11 cellular contexts compared by ENCODE assay signal in the genomic region with DNA sequence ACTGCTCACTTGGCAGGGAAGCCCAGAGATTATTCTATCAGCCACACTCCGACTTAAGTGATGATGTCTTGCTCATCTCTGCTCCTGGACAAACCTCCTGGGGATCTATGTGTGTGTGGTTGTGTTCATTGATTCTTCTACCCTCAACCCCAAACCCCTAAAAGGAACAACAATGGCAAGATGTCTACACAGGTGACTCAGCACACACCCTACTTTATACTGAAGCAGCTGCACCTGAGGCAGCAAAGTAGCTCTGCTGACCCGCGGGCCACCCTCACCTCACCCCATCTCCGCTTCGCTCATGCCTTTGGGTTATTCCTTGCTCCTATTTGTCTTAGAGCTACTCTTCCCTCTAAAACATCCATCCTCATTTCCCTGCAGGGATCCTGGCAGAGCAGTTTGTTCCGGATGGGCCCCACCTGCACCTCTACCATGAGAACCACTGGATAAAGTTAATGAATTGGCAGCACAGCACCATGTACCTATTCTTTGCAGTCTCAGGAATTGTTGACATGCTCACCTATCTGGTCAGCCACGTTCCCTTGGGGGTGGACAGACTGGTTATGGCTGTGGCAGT. TPM values are rescaled to one million over a fixed set of nuclear protein-coding genes. Genes with fewer than 3 reads are reported as not detected.
DNase-seq lines count a peak whose midpoint lies in the region; ATAC-seq, FAIRE-seq and TF ChIP-seq lines count a peak whose summit lies in the region.
"Had no signal": no experiment of that assay in that cellular context is flagged by ENCODE, and none has a peak within 500 bp of the region (broad histone marks: within the 10 kb centered on the region; RNA-seq: fewer than 3 reads in every experiment).

No MANE protein-coding gene starts in this region.

- H3K9ac ChIP-seq in KMS-11 (no peak overlapping the region), K562 (ENCODE audit: insufficient read depth in 1 of 2, low read depth in 2 of 2, low read length in 2 of 2) (no peak overlapping the region), mucosa of rectum (ENCODE audit: low read depth in 1 of 2, low read length in 2 of 2) (peak overlapping the region in 1 of 2 donors; percentile 10)

- no peak overlapping the region for H3K4me3 ChIP-seq in KMS-11 (IDR thresholded peaks at IDR 0.05; ENCODE audit: insufficient read depth, low read depth, low read length)
- no peak overlapping the region for H3K4me3 ChIP-seq in K562
- H3K4me3 ChIP-seq in mucosa of rectum (ENCODE audit: low read length in 2 of 2): peak overlapping the region in 1 of 2 donors; percentile 20
- no peak overlapping the region for H3K4me3 ChIP-seq in adrenal gland

- no peak for TF ChIP-seq RAD21 in K562 (CRISPR knock-in tag; conservative IDR thresholded peaks at IDR 0.05 in 1 of 2, IDR thresholded peaks at IDR 0.05 in 1 of 2)

- H3K9me3 ChIP-seq in K562 (replicated peaks; ENCODE audit: control insufficient read depth, insufficient read depth, low read depth, low read length): no peaks in the 10 kb centered on the region
- no peaks in the 10 kb centered on the region for H3K9me3 ChIP-seq in mucosa of rectum (ENCODE audit: control insufficient read depth in 2 of 2, low read length in 2 of 2)
- no peaks in the 10 kb centered on the region for H3K9me3 ChIP-seq in adrenal gland (replicated peaks in 1 of 3)

- 34% methylated on average over 7 of the region's 7 CpGs for WGBS in K562 (ENCODE audit: insufficient coverage, low coverage, missing lambda C conversion rate)
- 84 to 92% (median 88%) methylated on average over 7 of the region's 7 CpGs for WGBS in adrenal gland, 4 donors

- no peak for TF ChIP-seq POLR2A in K562 (conservative IDR thresholded peaks at IDR 0.05)
- no peak for TF ChIP-seq POLR2A in adrenal gland (IDR thresholded peaks at IDR 0.05)

- no peaks in the 10 kb centered on the region for H3K79me2 ChIP-seq in KMS-11 (ENCODE audit: insufficient read depth, low read depth)
- no peaks in the 10 kb centered on the region for H3K79me2 ChIP-seq in K562 (ENCODE audit: control insufficient read depth, insufficient read depth, low read length)

- ATAC-seq in K562 (no peak), HG03354 (IDR thresholded peaks at IDR 0.05; ENCODE audit: poor library complexity, severe bottlenecking, unreplicated experiment) (no peak)

- peak overlapping the region; percentile 19; the same call in 1 of the 2 replicates for H3K4me2 ChIP-seq in KMS-11
- H3K4me2 ChIP-seq in K562 (ENCODE audit: insufficient read depth, low read length): no peak overlapping the region

- CTCF ChIA-PET in K562 (lab: Yijun Ruan, JAX; ENCODE audit: low intra/inter-chr PET ratio): no interaction called here

- BruUV-seq in K562 (replicated peaks; lab: Mats Ljungman, UMichigan): no TSS peak

- H2AFZ ChIP-seq in KMS-11 (ENCODE audit: low read depth) (peak overlapping the region; percentile 2; the same call in 1 of the 2 replicates), K562 (ENCODE audit: low read depth, low read length) (no peak overlapping the region)

- H3K4me1 ChIP-seq in KMS-11 (ENCODE audit: low read depth, poor library complexity, severe bottlenecking): peaks cover 16% of the 10 kb centered on the region
- H3K4me1 ChIP-seq in K562 (replicated peaks in 1 of 2; ENCODE audit: control insufficient read depth in 2 of 2, insufficient read depth in 2 of 2, low read length in 2 of 2): no peaks in the 10 kb centered on the region
- H3K4me1 ChIP-seq in mucosa of rectum (ENCODE audit: control insufficient read depth in 2 of 2, insufficient read depth in 2 of 2, low read length in 2 of 2): peaks cover 16 to 18% of the 10 kb centered on the region in 2 donors
- peaks cover 5 to 14% of the 10 kb centered on the region in 2 donors for H3K4me1 ChIP-seq in adrenal gland (replicated peaks in 1 of 2)

- H3K27ac ChIP-seq in KMS-11: no peak overlapping the region; the same call in 1 of the 2 replicates
- no peak overlapping the region for H3K27ac ChIP-seq in K562 (ENCODE audit: extremely low read depth, low read depth, low read length)
- H3K27ac ChIP-seq in mucosa of rectum (ENCODE audit: low read depth in 2 of 2, low read length in 2 of 2): peak overlapping the region; percentile 25 to 66
- no peak overlapping the region for H3K27ac ChIP-seq in adrenal gland

- TF ChIP-seq CTCF in KMS-11 (conservative IDR thresholded peaks at IDR 0.05; ENCODE audit: low read depth, low read length): no peak
- TF ChIP-seq CTCF in K562 (IDR thresholded peaks at IDR 0.05 in 2 of 3, conservative IDR thresholded peaks at IDR 0.05 in 1 of 3; ENCODE audit: insufficient read depth in 2 of 3, low read depth in 1 of 3, low read length in 3 of 3): no peak
- TF ChIP-seq CTCF in adrenal gland (IDR thresholded peaks at IDR 0.05): no peak

- no peaks in the 10 kb centered on the region for H3K36me3 ChIP-seq in KMS-11 (ENCODE audit: insufficient read depth)
- H3K36me3 ChIP-seq in K562 (ENCODE audit: control insufficient read depth, insufficient read depth, low read length): no peaks in the 10 kb centered on the region
- peaks cover 34 to 38% of the 10 kb centered on the region in 2 donors for H3K36me3 ChIP-seq in mucosa of rectum (ENCODE audit: control insufficient read depth in 2 of 2, insufficient read depth in 2 of 2, low read length in 2 of 2)
- no peaks in the 10 kb centered on the region for H3K36me3 ChIP-seq in adrenal gland (replicated peaks in 1 of 2)

- POLR2A ChIA-PET in K562 (lab: Yijun Ruan, JAX): interaction anchor here (1.0 kb wide), 1 partner anchor 20 kb away, joined by 4 read pairs; no protein-coding TSS in a partner anchor

- no peak for TF ChIP-seq EP300 in K562 (IDR thresholded peaks at IDR 0.05; ENCODE audit: low read length)

- H3K27me3 ChIP-seq in KMS-11 (ENCODE audit: insufficient read depth, low read depth) (no peaks in the 10 kb centered on the region), K562 (ENCODE audit: control insufficient read depth in 2 of 2, insufficient read depth in 2 of 2, low read length in 2 of 2) (peaks cover 47 to 51% of the 10 kb centered on the region in 2 experiments; a peak in 4 of 5 replicates), mucosa of rectum (ENCODE audit: control insufficient read depth in 2 of 2, insufficient read depth in 2 of 2, low read length in 2 of 2) (no peaks in the 10 kb centered on the region), adrenal gland (no peaks in the 10 kb centered on the region)

- peak; percentile 15 for FAIRE-seq in K562 (lab: Jason Lieb, UNC)

- H3K9me1 ChIP-seq in K562 (ENCODE audit: control insufficient read depth, insufficient read depth, low read length): no peaks in the 10 kb centered on the region

- intact Hi-C loops in K562 (cut with micrococcal nuclease) (no loop called here), adrenal gland (cut with DNase I) (no loop called here)

- in situ Hi-C loops in K562 (cut with MboI): no loop called here

- DNase-seq in DMS153 treated with DMSO at 0.1 percent for 48 hours (lab: John Stamatoyannopoulos, UW; ENCODE audit: unreplicated experiment) (peak; percentile 24), DMS153 (lab: John Stamatoyannopoulos, UW) (no peak), K562 (ENCODE audit: extremely low read depth in 1 of 4, low spot score in 3 of 4) (no peak), NCI-H2107 treated with DMSO at 0.1 percent for 48 hours (lab: John Stamatoyannopoulos, UW; ENCODE audit: unreplicated experiment) (no peak), adrenal gland (no peak)
- DNase-seq: 8988T, hippocampal formation, NCI-H446 had no signal

- no peaks in the 10 kb centered on the region for H4K20me1 ChIP-seq in KMS-11 (ENCODE audit: insufficient read depth)
- no peaks in the 10 kb centered on the region for H4K20me1 ChIP-seq in K562 (replicated peaks; ENCODE audit: control insufficient read depth, insufficient read depth, low read length)

RNA-seq across cellular contexts. Expression of a gene that starts 38.7 kb away (rescaled TPM):
- total RNA-seq in K562 (2011; cell fraction: chromatin; rRNA removed; ENCODE audit: low replicate concordance): not detected in 2 replicates
- not detected in 2 replicates for total RNA-seq in K562 (2011; cell fraction: nucleolus; rRNA removed)
- not detected in 2 replicates for total RNA-seq in K562 (2011; cell fraction: nucleoplasm; rRNA removed)
- total RNA-seq in K562 (2014; rRNA removed) (not detected in 2 replicates), K562 (2014; rRNA removed; fragmentation: Illumina TruSeq; extraction: Trizol) (not detected in 2 replicates), K562 (2015; rRNA removed; fragmentation: Illumina TruSeq; extraction: Trizol) (not detected in 2 replicates), K562 (2021) (0.07 and 0.16 TPM in 2 replicates), adrenal gland (1 to 10 TPM in 2 of 8 donors, under 1 TPM in 2, not detected in 4; 0.18 to 1.4 (median 0.72) TPM)
- polyA plus RNA-seq in K562 (2011; rRNA removed) (not detected in 2 replicates), K562 (2014; fragmentation: Illumina TruSeq; extraction: Trizol) (not detected in 2 replicates), K562 (2014; fragmentation: Nextera tagmentation; extraction: Ambion mirVana) (not detected), K562 (2014; rRNA removed) (not detected in 2 replicates), adrenal gland (1 to 10 TPM in 1 of 3 donors, under 1 TPM in 2; 0.27 to 3.2 (median 0.72) TPM)
- polyA plus RNA-seq in K562 (2011; cell fraction: cytosol; rRNA removed): not detected in 2 replicates
- polyA plus RNA-seq in K562 (2011; cell fraction: nucleus; rRNA removed): not detected in 2 replicates
- not detected in 2 replicates for polyA plus RNA-seq in K562 (2012)
- not detected in 2 replicates for polyA minus RNA-seq in K562 (2011; rRNA and poly(A)+ RNA removed)
- 0.82 TPM in 1 of 2 replicates, not detected in the other for polyA minus RNA-seq in K562 (2011; cell fraction: cytosol; rRNA and poly(A)+ RNA removed)
- not detected in 2 replicates for polyA minus RNA-seq in K562 (2011; cell fraction: nucleus; rRNA and poly(A)+ RNA removed)

RNA-seq across cellular contexts. Expression of a gene that starts 41.1 kb away (rescaled TPM):
- total RNA-seq in K562 (2011; cell fraction: chromatin; rRNA removed; ENCODE audit: low replicate concordance): 121 TPM in 2 replicates
- total RNA-seq in K562 (2011; cell fraction: nucleolus; rRNA removed): 60.9 and 64.5 TPM in 2 replicates
- 77.7 and 91.8 TPM in 2 replicates for total RNA-seq in K562 (2011; cell fraction: nucleoplasm; rRNA removed)
- total RNA-seq in K562 (2014; rRNA removed) (23.9 and 32.1 TPM in 2 replicates), K562 (2014; rRNA removed; fragmentation: Illumina TruSeq; extraction: Trizol) (22.1 and 23.6 TPM in 2 replicates), K562 (2015; rRNA removed; fragmentation: Illumina TruSeq; extraction: Trizol) (25.8 and 27.2 TPM in 2 replicates), K562 (2021) (39.4 and 42.6 TPM in 2 replicates), adrenal gland (10 to 100 TPM; 12.2 to 30.2 (median 21.7) TPM)
- polyA plus RNA-seq in K562 (2011; rRNA removed) (19.3 and 26.0 TPM in 2 replicates), K562 (2014; fragmentation: Illumina TruSeq; extraction: Trizol) (33.5 and 34.0 TPM in 2 replicates), K562 (2014; fragmentation: Nextera tagmentation; extraction: Ambion mirVana) (10 to 100 TPM in 1 of 2 experiments, 1 to 10 TPM in 1; 7.1 to 11.6 TPM), K562 (2014; rRNA removed) (19.8 and 23.6 TPM in 2 replicates), adrenal gland (10 to 100 TPM in 2 of 3 donors, 1 to 10 TPM in 1; 8.7 to 15.1 (median 11.1) TPM)
- polyA plus RNA-seq in K562 (2011; cell fraction: cytosol; rRNA removed): 16.9 and 29.9 TPM in 2 replicates
- 76.8 and 117 TPM in 2 replicates for polyA plus RNA-seq in K562 (2011; cell fraction: nucleus; rRNA removed)
- 24.8 and 31.1 TPM in 2 replicates for polyA plus RNA-seq in K562 (2012)
- 17.6 and 31.5 TPM in 2 replicates for polyA minus RNA-seq in K562 (2011; rRNA and poly(A)+ RNA removed)
- polyA minus RNA-seq in K562 (2011; cell fraction: cytosol; rRNA and poly(A)+ RNA removed): 7.6 and 22.7 TPM in 2 replicates
- 28.4 and 32.2 TPM in 2 replicates for polyA minus RNA-seq in K562 (2011; cell fraction: nucleus; rRNA and poly(A)+ RNA removed)

Comparison
In these comparisons a context has a peak if more than half of its experiments do, and no peak if none do; other contexts are left out.
1. H3K27ac ChIP-seq: peak in mucosa of rectum (2 of 2); none in KMS-11 (single experiment), K562 (single experiment) and adrenal gland (0 of 5).